ENCODE assay signal across 12 cellular contexts in genomic region chr4:52103314-52103713, GRCh38. TPM values are rescaled to one million over a fixed set of nuclear protein-coding genes. Genes with fewer than 3 reads are reported as not detected.
DNase-seq lines count a peak whose midpoint lies in the region; ATAC-seq, FAIRE-seq and TF ChIP-seq lines count a peak whose summit lies in the region.
"Had no signal": no experiment of that assay in that cellular context is flagged by ENCODE, and none has a peak within 500 bp of the region (broad histone marks: within the 10 kb centered on the region; RNA-seq: fewer than 3 reads in every experiment).

No MANE protein-coding gene starts in this region.

- TF ChIP-seq RAD21 in A549 (conservative IDR thresholded peaks at IDR 0.05 in 1 of 2, IDR thresholded peaks at IDR 0.05 in 1 of 2) (peak; percentile 45; a peak in 3 of 5 replicates), HCT116 (IDR thresholded peaks at IDR 0.05; ENCODE audit: low read depth) (peak; percentile 33; the same call in 1 of the 2 replicates)

- RAD21 ChIA-PET in HCT116 (lab: Charles Lee; ENCODE audit: low non-redundant PET in 1 of 2, low total read pairs in 2 of 2, uncharacterized antibody in 2 of 2, unreplicated experiment in 2 of 2): no interaction called here

- no peaks in the 10 kb centered on the region for H3K9me3 Mint-ChIP-seq in activated CD4-positive, alpha-beta memory T cell treated with anti-CD3 and anti-CD28 coated beads for 36 hours
- H3K9me3 Mint-ChIP-seq: central memory CD8-positive, alpha-beta T cell had no signal

- CTCF ChIA-PET in A549 (lab: Yijun Ruan, JAX): interaction anchor here (1.2 to 1.4 kb wide), 2 partner anchors 49 to 58 kb away, joined by 3 read pairs; no protein-coding TSS in a partner anchor
- CTCF ChIA-PET in HCT116 (lab: Charles Lee): no interaction called here
- CTCF ChIA-PET in activated CD4-positive, alpha-beta memory T cell treated with anti-CD3 and anti-CD28 coated beads for 36 hours (lab: Charles Lee): no interaction called here

- H3K79me2 ChIP-seq in HCT116 (ENCODE audit: insufficient read depth, low read length): no peaks in the 10 kb centered on the region

- WGBS in A549 (ENCODE audit: missing lambda C conversion rate): 13% methylated on average over 1 of the region's 1 CpG

- no TSS peak for BruUV-seq in HCT116 (replicated peaks; lab: Mats Ljungman, UMichigan)

- TF ChIP-seq POLR2A in A549 (IDR thresholded peaks at IDR 0.05; ENCODE audit: low read length) (no peak), HCT116 (IDR thresholded peaks at IDR 0.05; ENCODE audit: borderline replicate concordance, extremely low read depth, insufficient read depth, insufficient read length) (no peak)

- no peaks in the 10 kb centered on the region for H3K27me3 ChIP-seq in HCT116 (ENCODE audit: insufficient read depth, low read length)
- H3K27me3 ChIP-seq: spleen had no signal

- no peaks in the 10 kb centered on the region for H3K36me3 ChIP-seq in HCT116 (ENCODE audit: control insufficient read depth in 1 of 2, insufficient read depth in 2 of 2, low read length in 2 of 2)
- H3K36me3 ChIP-seq: spleen had no signal

- no peak overlapping the region for H3K4me3 Mint-ChIP-seq in activated CD4-positive, alpha-beta memory T cell treated with anti-CD3 and anti-CD28 coated beads for 36 hours
- H3K4me3 Mint-ChIP-seq: central memory CD8-positive, alpha-beta T cell had no signal

- intact Hi-C loops in HCT116 (cut with micrococcal nuclease): loop anchor here (2.0 kb wide), 1 partner anchor 879 kb away; no protein-coding TSS in a partner anchor
- intact Hi-C loops in activated CD4-positive, alpha-beta memory T cell treated with anti-CD3 and anti-CD28 coated beads for 36 hours (cut with micrococcal nuclease): no loop called here

- H3K27ac Mint-ChIP-seq in activated CD4-positive, alpha-beta memory T cell treated with anti-CD3 and anti-CD28 coated beads for 36 hours: no peak overlapping the region

- H3K9ac ChIP-seq in HCT116 (ENCODE audit: low read length): no peak overlapping the region

- POLR2A ChIA-PET in A549 (lab: Yijun Ruan, JAX): no interaction called here
- POLR2A ChIA-PET in HCT116 (lab: Charles Lee): no interaction called here
- POLR2A ChIA-PET in activated CD4-positive, alpha-beta memory T cell treated with anti-CD3 and anti-CD28 coated beads for 36 hours (lab: Charles Lee): no interaction called here

- DNase-seq in A549 (ENCODE audit: low read depth in 1 of 2, low spot score in 1 of 2): peak in 1 of 2 experiments; percentile 1
- no peak for DNase-seq in HCT116 (ENCODE audit: low read depth, low spot score)
- peak; percentile 36 for DNase-seq in SK-MEL-5 (ENCODE audit: low read depth, low spot score)
- peak; percentile 8 for DNase-seq in glomerular visceral epithelial cell (ENCODE audit: extremely low spot score)
- DNase-seq in activated CD4-positive, alpha-beta memory T cell treated with anti-CD3 and anti-CD28 coated beads for 36 hours: no peak
- DNase-seq in germinal center (ENCODE audit: low spot score): no peak
- DNase-seq: left colon, NCI-H524 treated with DMSO at 0.1 percent for 48 hours, spleen had no signal

- ATAC-seq in A549: no peak
- no peak; the same call in 1 of the 2 replicates for ATAC-seq in HCT116
- ATAC-seq in GM19035 (IDR thresholded peaks at IDR 0.05; ENCODE audit: unreplicated experiment): no peak
- no peak for ATAC-seq in HG02870 (IDR thresholded peaks at IDR 0.05; ENCODE audit: unreplicated experiment)
- ATAC-seq: left colon had no signal

- peak; percentile 25; the same call in 2 of the 3 replicates for TF ChIP-seq CTCF in A549 (IDR thresholded peaks at IDR 0.05)
- TF ChIP-seq CTCF in HCT116 (IDR thresholded peaks at IDR 0.05 in 2 of 3, conservative IDR thresholded peaks at IDR 0.05 in 1 of 3; ENCODE audit: borderline replicate concordance in 1 of 3, insufficient read depth in 1 of 3, low read depth in 2 of 3, low read length in 2 of 3): peak in 2 of 3 experiments; percentile 19 to 34; a peak in 2 of 6 replicates

- no peaks in the 10 kb centered on the region for H4K20me1 ChIP-seq in HCT116 (ENCODE audit: insufficient read depth)

- H3K27ac ChIP-seq in A549 (no peak overlapping the region), HCT116 (ENCODE audit: low read depth, low read length) (no peak overlapping the region)
- H3K27ac ChIP-seq: spleen had no signal

- H3K9me2 ChIP-seq in HCT116 (ENCODE audit: insufficient read depth): no peaks in the 10 kb centered on the region

- in situ Hi-C loops in SK-MEL-5 (cut with HindIII; ENCODE audit: low pct_unique_long_range_greater_than_20kb, low sequenced_read_pairs): no loop called here

- H3K27me3 Mint-ChIP-seq in activated CD4-positive, alpha-beta memory T cell treated with anti-CD3 and anti-CD28 coated beads for 36 hours: no peaks in the 10 kb centered on the region

- no peak overlapping the region for H2AFZ ChIP-seq in HCT116 (ENCODE audit: low read depth, low read length, poor library complexity, severe bottlenecking)

- H3K4me2 ChIP-seq in A549 (no peak overlapping the region), HCT116 (ENCODE audit: low read length) (no peak overlapping the region)

- no peaks in the 10 kb centered on the region for H3K36me3 Mint-ChIP-seq in activated CD4-positive, alpha-beta memory T cell treated with anti-CD3 and anti-CD28 coated beads for 36 hours

- H3K9me3 ChIP-seq in A549: no peaks in the 10 kb centered on the region
- no peaks in the 10 kb centered on the region for H3K9me3 ChIP-seq in HCT116 (ENCODE audit: control insufficient read depth in 1 of 2, insufficient read depth in 1 of 2, low read depth in 1 of 2, low read length in 2 of 2)
- H3K9me3 ChIP-seq: spleen had no signal

- no peak overlapping the region for H3K4me3 ChIP-seq in A549
- no peak overlapping the region for H3K4me3 ChIP-seq in HCT116 (replicated peaks in 1 of 2; ENCODE audit: low read depth in 1 of 2, low read length in 2 of 2)
- H3K4me3 ChIP-seq: spleen had no signal

- H3K4me1 ChIP-seq in A549 (no peaks in the 10 kb centered on the region), HCT116 (ENCODE audit: control insufficient read depth in 1 of 2, insufficient read depth in 2 of 2, low read length in 2 of 2) (no peaks in the 10 kb centered on the region)
- H3K4me1 ChIP-seq: spleen had no signal

- FAIRE-seq in A549 (lab: Jason Lieb, UNC): no peak

- TF ChIP-seq EP300 in A549 (IDR thresholded peaks at IDR 0.05): no peak

- no peaks in the 10 kb centered on the region for H3K4me1 Mint-ChIP-seq in activated CD4-positive, alpha-beta memory T cell treated with anti-CD3 and anti-CD28 coated beads for 36 hours (ENCODE audit: low read depth)
- H3K4me1 Mint-ChIP-seq: central memory CD8-positive, alpha-beta T cell had no signal

TF ChIP-seq in A549, 52 proteins besides CTCF, POLR2A, EP300 and RAD21:
- TF ChIP-seq FOSB (CRISPR knock-in tag; IDR thresholded peaks at IDR 0.05) (no peak), RNF2 (IDR thresholded peaks at IDR 0.05; ENCODE audit: borderline replicate concordance, low read depth) (no peak), BCL3 (IDR thresholded peaks at IDR 0.05) (no peak), JUN (IDR thresholded peaks at IDR 0.05) (no peak), MAX (IDR thresholded peaks at IDR 0.05) (no peak), NFE2L2 (conservative IDR thresholded peaks at IDR 0.05; ENCODE audit: low read length) (no peak), ZC3H11A (IDR thresholded peaks at IDR 0.05) (no peak)

TF ChIP-seq in HCT116, 20 proteins besides CTCF, POLR2A, EP300 and RAD21 (continues in another document):
- TF ChIP-seq EZH2phosphoT487 (IDR thresholded peaks at IDR 0.05; ENCODE audit: borderline replicate concordance): no peak
- TF ChIP-seq, protein P1, sequence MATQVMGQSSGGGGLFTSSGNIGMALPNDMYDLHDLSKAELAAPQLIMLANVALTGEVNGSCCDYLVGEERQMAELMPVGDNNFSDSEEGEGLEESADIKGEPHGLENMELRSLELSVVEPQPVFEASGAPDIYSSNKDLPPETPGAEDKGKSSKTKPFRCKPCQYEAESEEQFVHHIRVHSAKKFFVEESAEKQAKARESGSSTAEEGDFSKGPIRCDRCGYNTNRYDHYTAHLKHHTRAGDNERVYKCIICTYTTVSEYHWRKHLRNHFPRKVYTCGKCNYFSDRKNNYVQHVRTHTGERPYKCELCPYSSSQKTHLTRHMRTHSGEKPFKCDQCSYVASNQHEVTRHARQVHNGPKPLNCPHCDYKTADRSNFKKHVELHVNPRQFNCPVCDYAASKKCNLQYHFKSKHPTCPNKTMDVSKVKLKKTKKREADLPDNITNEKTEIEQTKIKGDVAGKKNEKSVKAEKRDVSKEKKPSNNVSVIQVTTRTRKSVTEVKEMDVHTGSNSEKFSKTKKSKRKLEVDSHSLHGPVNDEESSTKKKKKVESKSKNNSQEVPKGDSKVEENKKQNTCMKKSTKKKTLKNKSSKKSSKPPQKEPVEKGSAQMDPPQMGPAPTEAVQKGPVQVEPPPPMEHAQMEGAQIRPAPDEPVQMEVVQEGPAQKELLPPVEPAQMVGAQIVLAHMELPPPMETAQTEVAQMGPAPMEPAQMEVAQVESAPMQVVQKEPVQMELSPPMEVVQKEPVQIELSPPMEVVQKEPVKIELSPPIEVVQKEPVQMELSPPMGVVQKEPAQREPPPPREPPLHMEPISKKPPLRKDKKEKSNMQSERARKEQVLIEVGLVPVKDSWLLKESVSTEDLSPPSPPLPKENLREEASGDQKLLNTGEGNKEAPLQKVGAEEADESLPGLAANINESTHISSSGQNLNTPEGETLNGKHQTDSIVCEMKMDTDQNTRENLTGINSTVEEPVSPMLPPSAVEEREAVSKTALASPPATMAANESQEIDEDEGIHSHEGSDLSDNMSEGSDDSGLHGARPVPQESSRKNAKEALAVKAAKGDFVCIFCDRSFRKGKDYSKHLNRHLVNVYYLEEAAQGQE (IDR thresholded peaks at IDR 0.05; ENCODE audit: low read depth): no peak
- TF ChIP-seq FOSL1 (IDR thresholded peaks at IDR 0.05; ENCODE audit: low read depth): no peak
- TF ChIP-seq EGR1 (IDR thresholded peaks at IDR 0.05; ENCODE audit: low read depth): no peak
- no peak for TF ChIP-seq MAX (IDR thresholded peaks at IDR 0.05)
- no peak for TF ChIP-seq POLR2AphosphoS5 (IDR thresholded peaks at IDR 0.05; ENCODE audit: low read depth, low read length)

RNA-seq across cellular contexts. Expression of gene SPATA18, which starts 52.2 kb away (rescaled TPM):
- polyA plus RNA-seq in A549 (2011; rRNA removed) (6.7 and 7.8 TPM in 2 replicates), A549 (2017; fragmentation: RNase III; extraction: RNeasy Plus Mini Kit Qiagen cat#74134 plus additional on column Dnase treatment) (4.3 to 5.3 TPM (median 4.4 TPM) in 3 replicates)
- 0.89 and 1.1 TPM in 2 replicates for polyA plus RNA-seq in A549 (2012; cell fraction: cytosol; rRNA removed)
- polyA plus RNA-seq in A549 (2012; cell fraction: nucleus; rRNA removed): 0.97 and 1.1 TPM in 2 replicates
- polyA minus RNA-seq in A549 (2011; rRNA and poly(A)+ RNA removed): 5.4 and 6.0 TPM in 2 replicates
- 0.47 TPM for total RNA-seq in HCT116 (2021; ENCODE audit: unreplicated experiment)
- 0.04 and 0.14 TPM in 2 replicates for polyA plus RNA-seq in HCT116 (2012)
- not detected in 2 replicates for total RNA-seq in SK-MEL-5 (2014; rRNA removed; shearing (Covaris generic))
- polyA plus RNA-seq in SK-MEL-5 (2015; cell fraction: cytosol; rRNA removed): not detected in 2 replicates
- polyA plus RNA-seq in SK-MEL-5 (2015; cell fraction: nucleus; rRNA removed): not detected in 2 replicates
- not detected for total RNA-seq in activated CD4-positive, alpha-beta memory T cell treated with anti-CD3 and anti-CD28 coated beads for 36 hours

Comparison
In these comparisons a context has a peak if more than half of its experiments do, and no peak if none do; other contexts are left out.
1. DNase-seq: peak in SK-MEL-5 (single experiment) and glomerular visceral epithelial cell (single experiment); none in HCT116 (single experiment), activated CD4-positive, alpha-beta memory T cell treated with anti-CD3 and anti-CD28 coated beads for 36 hours (single experiment) and germinal center (single experiment).
2. Of the 6 proteins assayed by ChIP-seq in both A549 and HCT116: peak only in A549: none; only in HCT116: none; in both: CTCF and RAD21; in neither: 4.